8 cellular contexts compared by ENCODE assay signal in the genomic region with DNA sequence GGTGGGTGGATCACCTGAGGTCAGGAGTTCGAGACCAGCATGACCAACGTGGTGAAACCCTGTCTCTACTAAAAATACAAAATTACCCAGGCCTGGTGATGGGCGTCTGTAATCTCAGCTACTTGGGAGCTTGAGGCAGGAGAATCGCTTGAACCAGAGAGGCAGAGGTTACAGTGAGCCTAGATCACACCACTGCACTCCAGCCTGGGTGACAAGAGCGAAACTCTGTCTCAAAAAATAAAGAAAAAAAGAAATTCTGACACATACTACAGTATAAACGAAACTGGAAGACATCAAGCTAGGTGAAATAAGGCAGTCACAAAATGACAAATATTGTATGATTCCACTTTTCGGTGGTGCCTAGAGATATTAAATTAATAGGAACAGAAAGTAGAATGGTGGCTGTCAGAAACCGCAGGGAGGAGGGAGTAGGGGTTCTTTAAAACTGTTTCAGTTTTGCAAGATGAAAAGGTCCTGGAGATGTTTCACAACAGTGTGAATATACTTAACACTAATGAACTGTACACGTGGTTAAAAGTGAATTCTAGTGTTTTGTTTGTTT. TPM values are rescaled to one million over a fixed set of nuclear protein-coding genes. Genes with fewer than 3 reads are reported as not detected.
DNase-seq lines count a peak whose midpoint lies in the region; ATAC-seq and TF ChIP-seq lines count a peak whose summit lies in the region.

No MANE protein-coding gene starts in this region.

- no peaks in the 10 kb centered on the region for H3K27me3 ChIP-seq in mammary epithelial cell (ENCODE audit: insufficient read depth, low read length)

- in situ Hi-C loops in mammary epithelial cell (cut with MboI; ENCODE audit: low sequenced_read_pairs in 2 of 2) = no loop called here

- H3K4me2 ChIP-seq in mammary epithelial cell (ENCODE audit: insufficient read depth, low read depth, low read length) = no peak overlapping the region

- TF ChIP-seq CTCF in fibroblast of villous mesenchyme (IDR thresholded peaks at IDR 0.05; ENCODE audit: insufficient read depth, low read depth, low read length) (no peak), mammary epithelial cell (conservative IDR thresholded peaks at IDR 0.05 in 1 of 2, IDR thresholded peaks at IDR 0.05 in 1 of 2; ENCODE audit: extremely low read depth in 1 of 2, insufficient read depth in 1 of 2, low read depth in 1 of 2, low read length in 2 of 2) (no peak)

- CTCF ChIA-PET in mammary epithelial cell (lab: Charles Lee; ENCODE audit: low non-redundant PET) = no interaction called here

- ATAC-seq in GM18502 (IDR thresholded peaks at IDR 0.05; ENCODE audit: poor library complexity, unreplicated experiment) (peak; percentile 92), GM21737 (IDR thresholded peaks at IDR 0.05; ENCODE audit: unreplicated experiment) (peak; percentile 84)

- intact Hi-C loops in mammary epithelial cell (cut with micrococcal nuclease) = no loop called here

- no peaks in the 10 kb centered on the region for H3K79me2 ChIP-seq in mammary epithelial cell (ENCODE audit: insufficient read depth, low read length)

- H2AFZ ChIP-seq in mammary epithelial cell (ENCODE audit: low read depth, low read length) = no peak overlapping the region

- H3K4me3 ChIP-seq in fibroblast of villous mesenchyme (ENCODE audit: low read depth, low read length) (no peak overlapping the region), mammary epithelial cell (replicated peaks in 1 of 3; ENCODE audit: insufficient read depth in 1 of 3, low read depth in 2 of 3, low read length in 3 of 3) (no peak overlapping the region)

- 63% methylated on average over 9 of the region's 9 CpGs for WGBS in mammary epithelial cell (ENCODE audit: low coverage, missing lambda C conversion rate)

- H3K4me1 ChIP-seq in mammary epithelial cell (ENCODE audit: insufficient read depth, low read length) = no peaks in the 10 kb centered on the region

- dilution Hi-C loops in mammary epithelial cell (cut with HindIII; ENCODE audit: low sequenced_read_pairs) = no loop called here

- no peak overlapping the region for H3K9ac ChIP-seq in mammary epithelial cell (ENCODE audit: insufficient read depth, low read length)

- DNase-seq in MV-4-11 (lab: John Stamatoyannopoulos, UW) (peak; percentile 98), fibroblast of villous mesenchyme (ENCODE audit: low read depth) (peak; percentile 56), KG1 (lab: John Stamatoyannopoulos, UW) (no peak), NCI-H2196 (lab: John Stamatoyannopoulos, UW; ENCODE audit: unreplicated experiment) (no peak), NCI-H1436 (lab: John Stamatoyannopoulos, UW) (no peak), mammary epithelial cell (no peak)

- H3K36me3 ChIP-seq in mammary epithelial cell (ENCODE audit: insufficient read depth, low read length) = no peaks in the 10 kb centered on the region

- BruUV-seq in mammary epithelial cell (replicated peaks; lab: Mats Ljungman, UMichigan) = no TSS peak

- no peaks in the 10 kb centered on the region for H4K20me1 ChIP-seq in mammary epithelial cell (ENCODE audit: insufficient read depth, low read length)

- no peak overlapping the region for H3K27ac ChIP-seq in mammary epithelial cell (ENCODE audit: insufficient read depth, low read depth, low read length)

- no peaks in the 10 kb centered on the region for H3K9me3 ChIP-seq in mammary epithelial cell (replicated peaks; ENCODE audit: insufficient read depth, low read length)

RNA-seq across cellular contexts. Expression of gene PILRA, which starts 23.2 kb away (rescaled TPM):
- 0.43 TPM in 1 of 2 replicates, not detected in the other for total RNA-seq in fibroblast of villous mesenchyme
- total RNA-seq in mammary epithelial cell = under 1 TPM in 1 of 2 donors, not detected in 1; 0.85 TPM
- 0.87 TPM for polyA plus RNA-seq in mammary epithelial cell
- polyA minus RNA-seq in mammary epithelial cell = not detected

RNA-seq across cellular contexts. Expression of gene ZCWPW1, which starts 32.0 kb away (rescaled TPM):
- total RNA-seq in fibroblast of villous mesenchyme (0.43 and 0.64 TPM in 2 replicates), mammary epithelial cell (1 to 10 TPM; 1.0 to 1.7 TPM)
- 1.1 TPM for polyA plus RNA-seq in mammary epithelial cell
- 0.36 TPM for polyA minus RNA-seq in mammary epithelial cell

RNA-seq across cellular contexts. Expression of gene MEPCE, which starts 33.1 kb away (rescaled TPM):
- 23.2 and 29.4 TPM in 2 replicates for total RNA-seq in fibroblast of villous mesenchyme
- total RNA-seq in mammary epithelial cell = 10 to 100 TPM; 23.2 to 39.5 TPM
- polyA plus RNA-seq in mammary epithelial cell = 24.1 TPM
- 37.6 TPM for polyA minus RNA-seq in mammary epithelial cell

RNA-seq across cellular contexts. Expression of gene PILRB, which starts 38.6 kb away (rescaled TPM):
- total RNA-seq in fibroblast of villous mesenchyme = 10.0 and 11.7 TPM in 2 replicates
- total RNA-seq in mammary epithelial cell = 10 to 100 TPM; 14.5 to 38.0 TPM
- 25.9 TPM for polyA plus RNA-seq in mammary epithelial cell
- polyA minus RNA-seq in mammary epithelial cell = 2.2 TPM

RNA-seq across cellular contexts. Expression of gene PPP1R35, which starts 39.8 kb away (rescaled TPM):
- 14.8 and 15.1 TPM in 2 replicates for total RNA-seq in fibroblast of villous mesenchyme
- 10 to 100 TPM; 13.8 to 36.3 TPM for total RNA-seq in mammary epithelial cell
- polyA plus RNA-seq in mammary epithelial cell = 20.3 TPM
- 19.4 TPM for polyA minus RNA-seq in mammary epithelial cell

Comparison
In these comparisons a context has a peak if more than half of its experiments do, and no peak if none do; other contexts are left out.
1. DNase-seq: peak in MV-4-11 (single experiment) and fibroblast of villous mesenchyme (single experiment); none in KG1 (single experiment), NCI-H2196 (single experiment), NCI-H1436 (single experiment) and mammary epithelial cell (single experiment).